In genomic region chr13:28753208-28753892, GRCh38 we compare ENCODE assay signal across 10 cellular contexts. TPM values are rescaled to one million over a fixed set of nuclear protein-coding genes. Genes with fewer than 3 reads are reported as not detected.
A peak's percentile ranks its signal among the peaks of the same experiment; 100 is the strongest.
DNase-seq lines count a peak whose midpoint lies in the region; ATAC-seq and TF ChIP-seq lines count a peak whose summit lies in the region.
"Had no signal": no experiment of that assay in that cellular context is flagged by ENCODE, and none has a peak within 500 bp of the region (broad histone marks: within the 10 kb centered on the region; RNA-seq: fewer than 3 reads in every experiment).

No MANE protein-coding gene starts in this region.

- intact Hi-C loops in activated CD8-positive, alpha-beta T cell treated with anti-CD3 and anti-CD28 coated beads for 36 hours (cut with micrococcal nuclease) = no loop called here
- intact Hi-C loops in thyroid gland (cut with DNase I) = no loop called here

- H3K4me1 Mint-ChIP-seq in activated CD8-positive, alpha-beta T cell treated with anti-CD3 and anti-CD28 coated beads for 36 hours (ENCODE audit: low read depth) = peaks cover 11% of the 10 kb centered on the region

- H3K4me3 Mint-ChIP-seq in activated CD8-positive, alpha-beta T cell treated with anti-CD3 and anti-CD28 coated beads for 36 hours = no peak overlapping the region
- H3K4me3 Mint-ChIP-seq: activated B cell treated with CpG ODN at 0.5 μM for 24 hours had no signal

- CTCF ChIA-PET in activated CD8-positive, alpha-beta T cell treated with anti-CD3 and anti-CD28 coated beads for 36 hours (lab: Charles Lee) = no interaction called here

- DNase-seq in NCI-H2029 (lab: John Stamatoyannopoulos, UW) (peak; percentile 0), NCI-H2029 treated with DMSO at 0.1 percent for 48 hours (lab: John Stamatoyannopoulos, UW) (no peak), hepatic stellate cell (ENCODE audit: low spot score) (peak; percentile 80), thyroid gland (peak; percentile 79), NCI-H2171 treated with DMSO at 0.1 percent for 48 hours (lab: John Stamatoyannopoulos, UW) (no peak)
- no peak for DNase-seq in activated CD8-positive, alpha-beta T cell treated with anti-CD3 and anti-CD28 coated beads for 36 hours
- no peak for DNase-seq in activated naive CD4-positive, alpha-beta T cell treated with anti-CD3 and anti-CD28 coated beads, Interleukin-2, amount 50 U/mL, for 72 hours (ENCODE audit: low spot score in 2 of 2)
- DNase-seq: activated B cell treated with CpG ODN at 0.5 μM for 24 hours had no signal

- POLR2A ChIA-PET in activated CD8-positive, alpha-beta T cell treated with anti-CD3 and anti-CD28 coated beads for 36 hours (lab: Charles Lee) = no interaction called here

- peak; percentile 19 for TF ChIP-seq CTCF in activated CD8-positive, alpha-beta T cell treated with anti-CD3 and anti-CD28 coated beads for 36 hours (IDR thresholded peaks at IDR 0.05)
- TF ChIP-seq CTCF in thyroid gland (IDR thresholded peaks at IDR 0.05) = peak in 2 of 6 experiments; percentile 6 to 18

- H3K4me1 ChIP-seq in thyroid gland = peaks cover 10 to 26% of the 10 kb centered on the region in 2 donors

- no peak for ATAC-seq in activated CD8-positive, alpha-beta T cell treated with anti-CD3 and anti-CD28 coated beads for 36 hours
- ATAC-seq in activated naive CD4-positive, alpha-beta T cell treated with anti-CD3 and anti-CD28 coated beads, Interleukin-2, amount 50 U/mL, for 72 hours = no peak
- no peak for ATAC-seq in GM19351 (IDR thresholded peaks at IDR 0.05; ENCODE audit: unreplicated experiment)

- no peaks in the 10 kb centered on the region for H3K36me3 Mint-ChIP-seq in activated CD8-positive, alpha-beta T cell treated with anti-CD3 and anti-CD28 coated beads for 36 hours (ENCODE audit: low read depth)
- H3K36me3 Mint-ChIP-seq in activated naive CD4-positive, alpha-beta T cell treated with anti-CD3 and anti-CD28 coated beads, Interleukin-2, amount 50 U/mL, for 72 hours = peaks cover 14 to 18% of the 10 kb centered on the region in 2 donors

- H3K27me3 ChIP-seq in thyroid gland = no peaks in the 10 kb centered on the region
- H3K27me3 ChIP-seq: BLaER1 had no signal

- H3K36me3 ChIP-seq in thyroid gland = no peaks in the 10 kb centered on the region
- H3K36me3 ChIP-seq: BLaER1 had no signal

- peaks cover 7% of the 10 kb centered on the region for H3K9me3 Mint-ChIP-seq in activated CD8-positive, alpha-beta T cell treated with anti-CD3 and anti-CD28 coated beads for 36 hours
- H3K9me3 Mint-ChIP-seq in activated naive CD4-positive, alpha-beta T cell treated with anti-CD3 and anti-CD28 coated beads, Interleukin-2, amount 50 U/mL, for 72 hours = peaks cover 11 to 21% of the 10 kb centered on the region in 2 donors

- H3K27me3 Mint-ChIP-seq in activated CD8-positive, alpha-beta T cell treated with anti-CD3 and anti-CD28 coated beads for 36 hours = peaks cover 3% of the 10 kb centered on the region
- H3K27me3 Mint-ChIP-seq: activated B cell treated with CpG ODN at 0.5 μM for 24 hours had no signal

- no peak for TF ChIP-seq POLR2A in thyroid gland (IDR thresholded peaks at IDR 0.05)

- no peak overlapping the region for H3K4me3 ChIP-seq in thyroid gland (replicated peaks in 1 of 3)
- H3K4me3 ChIP-seq: BLaER1 had no signal

- H3K9me3 ChIP-seq in thyroid gland = no peaks in the 10 kb centered on the region

- peak overlapping the region; percentile 2 to 61 (median 39) for H3K27ac ChIP-seq in thyroid gland
- H3K27ac ChIP-seq: BLaER1 had no signal

- H3K27ac Mint-ChIP-seq in activated CD8-positive, alpha-beta T cell treated with anti-CD3 and anti-CD28 coated beads for 36 hours = no peak overlapping the region
- H3K27ac Mint-ChIP-seq in activated naive CD4-positive, alpha-beta T cell treated with anti-CD3 and anti-CD28 coated beads, Interleukin-2, amount 50 U/mL, for 72 hours = peak overlapping the region in 1 of 2 donors; percentile 83
- H3K27ac Mint-ChIP-seq: activated B cell treated with CpG ODN at 0.5 μM for 24 hours had no signal

- WGBS in thyroid gland, 2 donors = 51 to 60% methylated on average over 5 of the region's 5 CpGs

RNA-seq across cellular contexts. Expression of gene SLC46A3, which starts 34.6 kb away (rescaled TPM):
- total RNA-seq in activated CD8-positive, alpha-beta T cell treated with anti-CD3 and anti-CD28 coated beads for 36 hours = 1 to 10 TPM; 3.2 to 3.4 TPM
- 10 to 100 TPM; 16.4 to 28.7 (median 26.8) TPM for total RNA-seq in thyroid gland
- 1 to 10 TPM; 2.1 to 2.9 TPM for total RNA-seq in activated naive CD4-positive, alpha-beta T cell treated with anti-CD3 and anti-CD28 coated beads, Interleukin-2, amount 50 U/mL, for 72 hours

Comparison
In these comparisons a context has a peak if more than half of its experiments do, and no peak if none do; other contexts are left out.
1. DNase-seq: peak in NCI-H2029 (single experiment), hepatic stellate cell (single experiment) and thyroid gland (2 of 2); none in NCI-H2029 treated with DMSO at 0.1 percent for 48 hours (single experiment), activated CD8-positive, alpha-beta T cell treated with anti-CD3 and anti-CD28 coated beads for 36 hours (single experiment), activated naive CD4-positive, alpha-beta T cell treated with anti-CD3 and anti-CD28 coated beads, Interleukin-2, amount 50 U/mL, for 72 hours (0 of 2) and NCI-H2171 treated with DMSO at 0.1 percent for 48 hours (single experiment).